Comparison of ENCODE assay signal across 1 cellular context in the genomic region with DNA sequence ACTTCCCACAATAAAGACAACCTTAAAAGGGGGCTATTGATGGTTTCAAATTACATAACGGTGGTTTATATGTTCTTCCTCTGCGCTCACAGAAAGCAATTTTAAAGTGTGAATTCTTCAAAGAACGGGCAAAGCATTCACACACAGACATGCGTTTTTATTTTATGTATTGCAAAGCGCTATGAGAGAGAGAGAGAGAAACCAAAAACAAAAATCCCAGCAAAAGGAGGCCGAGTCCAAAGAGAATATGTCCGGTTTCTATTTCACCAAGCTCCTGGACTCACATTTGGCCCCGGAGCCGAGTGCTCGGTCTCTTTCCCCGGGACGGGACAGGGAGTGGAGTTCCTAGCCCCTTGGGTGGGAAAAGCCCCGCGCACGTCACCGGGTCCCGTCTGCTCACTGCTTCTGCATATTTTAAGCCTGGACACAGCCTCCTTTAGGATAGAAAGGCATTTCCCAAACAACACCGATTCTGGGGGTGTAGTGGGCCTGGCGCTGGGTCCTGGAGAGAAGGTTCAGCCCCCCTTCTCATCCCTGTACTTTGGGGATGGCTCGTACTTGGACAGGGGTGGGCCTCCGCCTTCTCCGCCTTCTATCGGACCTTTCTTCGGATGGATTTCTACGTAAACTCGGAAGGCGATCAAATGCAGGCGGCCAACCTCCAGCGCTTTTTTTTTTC.
TF ChIP-seq lines count a peak whose summit lies in the region.

No MANE protein-coding gene starts in this region.

TF ChIP-seq in HepG2, 621 proteins besides CTCF, POLR2A, EP300 and RAD21:
- no peak for TF ChIP-seq RNF2 (conservative IDR thresholded peaks at IDR 0.05; ENCODE audit: low read depth)
- peak; percentile 87 for TF ChIP-seq CBX2 (IDR thresholded peaks at IDR 0.05; ENCODE audit: low read depth, low read length)
- no peak for TF ChIP-seq CBX2 (CRISPR knock-in tag; IDR thresholded peaks at IDR 0.05; ENCODE audit: low read depth)
